Comparison of ENCODE assay signal across 8 cellular contexts in genomic region chr1:2801535-2802291, GRCh38. TPM values are rescaled to one million over a fixed set of nuclear protein-coding genes. Genes with fewer than 3 reads are reported as not detected.
DNase-seq lines count a peak whose midpoint lies in the region; ATAC-seq and TF ChIP-seq lines count a peak whose summit lies in the region.

A gene with protein sequence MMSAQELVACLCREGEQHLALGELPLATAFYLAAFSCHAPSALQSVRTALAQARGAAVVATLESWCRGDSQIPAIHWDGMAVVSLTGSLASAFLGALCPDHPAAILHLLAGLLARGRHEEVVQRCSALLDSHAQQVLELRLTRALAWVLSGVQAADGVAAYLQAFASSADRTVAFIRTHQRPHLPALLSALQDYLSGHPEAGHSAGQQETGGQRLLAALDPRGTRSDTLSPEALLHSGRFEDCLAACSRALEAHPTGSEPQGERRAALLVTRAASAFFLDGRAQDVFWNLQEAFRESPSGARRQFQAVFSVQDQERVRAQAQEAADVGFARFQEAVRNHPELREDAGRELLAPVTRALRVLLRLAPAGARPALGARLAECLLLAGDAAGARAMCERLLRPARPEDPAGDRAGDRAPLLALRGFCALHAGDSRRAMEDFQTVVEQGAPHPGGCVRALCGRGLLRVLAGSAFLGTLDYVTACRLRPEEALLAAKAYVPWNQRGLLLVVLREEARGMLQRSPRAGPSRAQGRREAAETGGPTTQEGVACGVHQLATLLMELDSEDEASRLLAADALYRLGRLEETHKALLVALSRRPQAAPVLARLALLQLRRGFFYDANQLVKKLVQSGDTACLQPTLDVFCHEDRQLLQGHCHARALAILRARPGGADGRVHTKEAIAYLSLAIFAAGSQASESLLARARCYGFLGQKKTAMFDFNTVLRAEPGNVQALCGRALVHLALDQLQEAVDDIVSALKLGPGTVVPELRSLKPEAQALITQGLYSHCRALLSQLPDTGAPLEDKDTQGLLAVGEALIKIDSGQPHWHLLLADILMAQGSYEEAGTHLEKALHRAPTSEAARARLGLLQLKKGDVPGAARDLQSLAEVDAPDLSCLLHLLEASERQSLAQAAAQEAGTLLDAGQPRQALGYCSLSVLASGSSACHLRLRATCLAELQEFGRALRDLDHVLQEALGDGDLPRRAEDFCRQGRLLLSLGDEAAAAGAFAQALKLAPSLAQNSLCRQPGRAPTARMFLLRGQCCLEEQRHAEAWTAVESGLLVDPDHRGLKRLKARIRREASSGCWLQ (minus strand): TSS chr1:2801693. CDS start chr1:2800827, 866 bp downstream.

- no peaks in the 10 kb centered on the region for H3F3A ChIP-seq in OCI-LY1 (ENCODE audit: insufficient read depth, low read length)

- H3K4me3 ChIP-seq in OCI-LY1 (ENCODE audit: low read depth, low read length, poor library complexity, severe bottlenecking) = no peak within 1 kb of the TSS

- no peaks in the 10 kb centered on the region for H3K79me2 ChIP-seq in OCI-LY1 (ENCODE audit: insufficient read depth, low read length)

- no peaks in the 10 kb centered on the region for H3K9me3 ChIP-seq in OCI-LY1 (ENCODE audit: low read length)

- H2AFZ ChIP-seq in OCI-LY1 (ENCODE audit: low read length) = no peak within 1 kb of the TSS

- no peaks in the 10 kb centered on the region for H3K9me3 Mint-ChIP-seq in activated naive CD4-positive, alpha-beta T cell treated with anti-CD3 and anti-CD28 coated beads, Interleukin-2, amount 10 ng/mL, durations not matched to agents 7 days and 5 days
- H3K9me3 Mint-ChIP-seq in naive thymus-derived CD8-positive, alpha-beta T cell = peaks cover 0 to 7% (median 0%) of the 10 kb centered on the region in 9 donors

- H3K27ac ChIP-seq in OCI-LY1 (ENCODE audit: low read depth, low read length, poor library complexity, severe bottlenecking) = no peak within 1 kb of the TSS

- POLR2A ChIA-PET in naive thymus-derived CD8-positive, alpha-beta T cell (lab: Charles Lee) = no interaction called here

- H3K9ac ChIP-seq in OCI-LY1 (ENCODE audit: low read length) = no peak within 1 kb of the TSS

- H3K4me2 ChIP-seq in OCI-LY1 (ENCODE audit: low read length) = no peak within 1 kb of the TSS

- DNase-seq in DMS 273 (lab: John Stamatoyannopoulos, UW; ENCODE audit: unreplicated experiment) = peak; percentile 71
- no peak for DNase-seq in DMS 273 treated with DMSO at 0.1 percent for 48 hours (lab: John Stamatoyannopoulos, UW)
- peak; percentile 75 for DNase-seq in activated naive CD4-positive, alpha-beta T cell treated with anti-CD3 and anti-CD28 coated beads, Interleukin-2, amount 10 ng/mL, durations not matched to agents 7 days and 5 days
- DNase-seq in naive thymus-derived CD8-positive, alpha-beta T cell = peak in 9 of 10 donors; percentile 10 to 69 (median 40)
- DNase-seq in NCI-H345 (lab: John Stamatoyannopoulos, UW) = no peak
- DNase-seq in NCI-H1436 (lab: John Stamatoyannopoulos, UW) = no peak
- DNase-seq in NCI-H2171 (lab: John Stamatoyannopoulos, UW) = no peak

- H3K4me3 Mint-ChIP-seq in activated naive CD4-positive, alpha-beta T cell treated with anti-CD3 and anti-CD28 coated beads, Interleukin-2, amount 10 ng/mL, durations not matched to agents 7 days and 5 days = no peak within 1 kb of the TSS
- peak within 1 kb of the TSS in 1 of 10 donors; percentile 27 for H3K4me3 Mint-ChIP-seq in naive thymus-derived CD8-positive, alpha-beta T cell

- H3K36me3 ChIP-seq in OCI-LY1 (ENCODE audit: insufficient read depth, low read length) = no peaks in the 10 kb centered on the region

- peaks cover 16% of the 10 kb centered on the region for H3K27me3 Mint-ChIP-seq in activated naive CD4-positive, alpha-beta T cell treated with anti-CD3 and anti-CD28 coated beads, Interleukin-2, amount 10 ng/mL, durations not matched to agents 7 days and 5 days
- peaks cover 2 to 21% (median 19%) of the 10 kb centered on the region in 5 donors for H3K27me3 Mint-ChIP-seq in naive thymus-derived CD8-positive, alpha-beta T cell

- H3K4me1 Mint-ChIP-seq in activated naive CD4-positive, alpha-beta T cell treated with anti-CD3 and anti-CD28 coated beads, Interleukin-2, amount 10 ng/mL, durations not matched to agents 7 days and 5 days = peaks cover 3% of the 10 kb centered on the region
- H3K4me1 Mint-ChIP-seq in naive thymus-derived CD8-positive, alpha-beta T cell = peaks cover 0 to 14% (median 3%) of the 10 kb centered on the region in 4 donors

- no peaks in the 10 kb centered on the region for H3K27me3 ChIP-seq in OCI-LY1 (ENCODE audit: insufficient read depth, low read length)

- H3K9me2 ChIP-seq in OCI-LY1 (ENCODE audit: low read depth, low read length) = no peaks in the 10 kb centered on the region

- peak; percentile 65 to 81 for ATAC-seq in naive thymus-derived CD8-positive, alpha-beta T cell

- no peak within 1 kb of the TSS for H3K27ac Mint-ChIP-seq in activated naive CD4-positive, alpha-beta T cell treated with anti-CD3 and anti-CD28 coated beads, Interleukin-2, amount 10 ng/mL, durations not matched to agents 7 days and 5 days
- no peak within 1 kb of the TSS for H3K27ac Mint-ChIP-seq in naive thymus-derived CD8-positive, alpha-beta T cell

- H3K36me3 Mint-ChIP-seq in activated naive CD4-positive, alpha-beta T cell treated with anti-CD3 and anti-CD28 coated beads, Interleukin-2, amount 10 ng/mL, durations not matched to agents 7 days and 5 days = no peaks in the 10 kb centered on the region
- peaks cover 0 to 2% (median 0%) of the 10 kb centered on the region in 3 donors for H3K36me3 Mint-ChIP-seq in naive thymus-derived CD8-positive, alpha-beta T cell

- H3K4me1 ChIP-seq in OCI-LY1 (ENCODE audit: insufficient read depth, low read length, severe bottlenecking) = no peaks in the 10 kb centered on the region

- peak; percentile 60 for TF ChIP-seq CTCF in OCI-LY1 (IDR thresholded peaks at IDR 0.05; ENCODE audit: low read length)

- no peaks in the 10 kb centered on the region for H4K20me1 ChIP-seq in OCI-LY1 (ENCODE audit: insufficient read depth, low read length)

- CTCF ChIA-PET in activated naive CD4-positive, alpha-beta T cell treated with anti-CD3 and anti-CD28 coated beads, Interleukin-2, amount 10 ng/mL, durations not matched to agents 7 days and 5 days (lab: Charles Lee) = interaction anchor here (1.1 to 2.1 kb wide), 3 partner anchors 14 to 420 kb away, joined by 3 to 6 read pairs (median 4); no protein-coding TSS in a partner anchor

RNA-seq across cellular contexts. Expression of the gene that starts here (rescaled TPM):
- total RNA-seq in naive thymus-derived CD8-positive, alpha-beta T cell = 1 to 10 TPM; 6.0 to 6.2 TPM
- under 1 TPM; 0.03 to 0.37 (median 0.08) TPM for polyA plus RNA-seq in naive thymus-derived CD8-positive, alpha-beta T cell

Comparison
In these comparisons a context has a peak if more than half of its experiments do, and no peak if none do; other contexts are left out.
1. DNase-seq: peak in DMS 273 (single experiment), activated naive CD4-positive, alpha-beta T cell treated with anti-CD3 and anti-CD28 coated beads, Interleukin-2, amount 10 ng/mL, durations not matched to agents 7 days and 5 days (single experiment) and naive thymus-derived CD8-positive, alpha-beta T cell (9 of 10); none in DMS 273 treated with DMSO at 0.1 percent for 48 hours (single experiment), NCI-H345 (single experiment), NCI-H1436 (single experiment) and NCI-H2171 (single experiment).